ENCODE assay signal across 1 cellular context in the genomic region with DNA sequence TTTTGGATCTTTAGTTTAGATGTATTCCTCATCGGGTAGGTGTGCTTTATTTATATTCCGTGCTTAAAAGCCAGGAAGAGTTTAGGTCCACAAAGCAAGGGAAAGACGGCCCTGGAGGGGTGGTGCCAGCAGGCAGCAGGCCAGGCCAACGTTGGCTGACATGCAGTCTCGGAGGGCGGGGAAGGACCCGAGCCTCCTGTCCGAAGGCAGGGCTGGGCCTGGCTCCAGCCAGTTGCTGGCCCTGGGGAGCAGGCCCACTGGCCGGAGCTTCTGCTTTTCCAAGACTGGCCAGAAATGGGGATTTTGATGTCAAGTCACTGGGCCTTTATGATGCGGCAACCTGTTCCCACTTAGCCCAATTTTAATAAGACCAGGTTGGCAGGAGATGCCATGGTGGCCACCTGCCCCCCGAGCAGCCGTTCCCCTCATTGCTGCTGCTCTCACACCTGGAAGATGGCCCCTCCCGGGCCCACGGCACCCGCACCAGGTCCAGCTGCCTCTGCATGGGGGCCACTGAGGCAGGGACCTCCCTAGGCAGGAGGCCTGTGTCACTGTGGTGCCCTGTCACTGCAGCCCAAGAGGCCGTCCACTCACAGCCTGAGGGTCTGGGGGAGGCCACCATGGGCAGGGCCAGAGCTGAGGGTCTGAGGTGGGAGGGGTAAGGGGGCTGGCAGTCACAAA.
A peak's percentile ranks its signal among the peaks of the same experiment; 100 is the strongest.
TF ChIP-seq lines count a peak whose summit lies in the region.

No MANE protein-coding gene starts in this region.

TF ChIP-seq in HepG2, 621 proteins besides CTCF, POLR2A, EP300 and RAD21:
- TF ChIP-seq ZSCAN22 (CRISPR knock-in tag; IDR thresholded peaks at IDR 0.05) (no peak), ZNF501 (CRISPR knock-in tag; IDR thresholded peaks at IDR 0.05) (0 out of 2 replicates have a peak, but pooled peaks have one; percentile 24), ZNF382 (CRISPR knock-in tag; IDR thresholded peaks at IDR 0.05; ENCODE audit: borderline replicate concordance) (no peak), ZNF34 (CRISPR knock-in tag; IDR thresholded peaks at IDR 0.05; ENCODE audit: borderline replicate concordance) (no peak)
- TF ChIP-seq, protein P1, sequence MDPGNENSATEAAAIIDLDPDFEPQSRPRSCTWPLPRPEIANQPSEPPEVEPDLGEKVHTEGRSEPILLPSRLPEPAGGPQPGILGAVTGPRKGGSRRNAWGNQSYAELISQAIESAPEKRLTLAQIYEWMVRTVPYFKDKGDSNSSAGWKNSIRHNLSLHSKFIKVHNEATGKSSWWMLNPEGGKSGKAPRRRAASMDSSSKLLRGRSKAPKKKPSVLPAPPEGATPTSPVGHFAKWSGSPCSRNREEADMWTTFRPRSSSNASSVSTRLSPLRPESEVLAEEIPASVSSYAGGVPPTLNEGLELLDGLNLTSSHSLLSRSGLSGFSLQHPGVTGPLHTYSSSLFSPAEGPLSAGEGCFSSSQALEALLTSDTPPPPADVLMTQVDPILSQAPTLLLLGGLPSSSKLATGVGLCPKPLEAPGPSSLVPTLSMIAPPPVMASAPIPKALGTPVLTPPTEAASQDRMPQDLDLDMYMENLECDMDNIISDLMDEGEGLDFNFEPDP (CRISPR knock-in tag; conservative IDR thresholded peaks at IDR 0.05) = no peak
- TF ChIP-seq, protein P2, sequence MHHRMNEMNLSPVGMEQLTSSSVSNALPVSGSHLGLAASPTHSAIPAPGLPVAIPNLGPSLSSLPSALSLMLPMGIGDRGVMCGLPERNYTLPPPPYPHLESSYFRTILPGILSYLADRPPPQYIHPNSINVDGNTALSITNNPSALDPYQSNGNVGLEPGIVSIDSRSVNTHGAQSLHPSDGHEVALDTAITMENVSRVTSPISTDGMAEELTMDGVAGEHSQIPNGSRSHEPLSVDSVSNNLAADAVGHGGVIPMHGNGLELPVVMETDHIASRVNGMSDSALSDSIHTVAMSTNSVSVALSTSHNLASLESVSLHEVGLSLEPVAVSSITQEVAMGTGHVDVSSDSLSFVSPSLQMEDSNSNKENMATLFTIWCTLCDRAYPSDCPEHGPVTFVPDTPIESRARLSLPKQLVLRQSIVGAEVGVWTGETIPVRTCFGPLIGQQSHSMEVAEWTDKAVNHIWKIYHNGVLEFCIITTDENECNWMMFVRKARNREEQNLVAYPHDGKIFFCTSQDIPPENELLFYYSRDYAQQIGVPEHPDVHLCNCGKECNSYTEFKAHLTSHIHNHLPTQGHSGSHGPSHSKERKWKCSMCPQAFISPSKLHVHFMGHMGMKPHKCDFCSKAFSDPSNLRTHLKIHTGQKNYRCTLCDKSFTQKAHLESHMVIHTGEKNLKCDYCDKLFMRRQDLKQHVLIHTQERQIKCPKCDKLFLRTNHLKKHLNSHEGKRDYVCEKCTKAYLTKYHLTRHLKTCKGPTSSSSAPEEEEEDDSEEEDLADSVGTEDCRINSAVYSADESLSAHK (CRISPR knock-in tag; IDR thresholded peaks at IDR 0.05; ENCODE audit: borderline replicate concordance) = no peak
- TF ChIP-seq, protein P3, sequence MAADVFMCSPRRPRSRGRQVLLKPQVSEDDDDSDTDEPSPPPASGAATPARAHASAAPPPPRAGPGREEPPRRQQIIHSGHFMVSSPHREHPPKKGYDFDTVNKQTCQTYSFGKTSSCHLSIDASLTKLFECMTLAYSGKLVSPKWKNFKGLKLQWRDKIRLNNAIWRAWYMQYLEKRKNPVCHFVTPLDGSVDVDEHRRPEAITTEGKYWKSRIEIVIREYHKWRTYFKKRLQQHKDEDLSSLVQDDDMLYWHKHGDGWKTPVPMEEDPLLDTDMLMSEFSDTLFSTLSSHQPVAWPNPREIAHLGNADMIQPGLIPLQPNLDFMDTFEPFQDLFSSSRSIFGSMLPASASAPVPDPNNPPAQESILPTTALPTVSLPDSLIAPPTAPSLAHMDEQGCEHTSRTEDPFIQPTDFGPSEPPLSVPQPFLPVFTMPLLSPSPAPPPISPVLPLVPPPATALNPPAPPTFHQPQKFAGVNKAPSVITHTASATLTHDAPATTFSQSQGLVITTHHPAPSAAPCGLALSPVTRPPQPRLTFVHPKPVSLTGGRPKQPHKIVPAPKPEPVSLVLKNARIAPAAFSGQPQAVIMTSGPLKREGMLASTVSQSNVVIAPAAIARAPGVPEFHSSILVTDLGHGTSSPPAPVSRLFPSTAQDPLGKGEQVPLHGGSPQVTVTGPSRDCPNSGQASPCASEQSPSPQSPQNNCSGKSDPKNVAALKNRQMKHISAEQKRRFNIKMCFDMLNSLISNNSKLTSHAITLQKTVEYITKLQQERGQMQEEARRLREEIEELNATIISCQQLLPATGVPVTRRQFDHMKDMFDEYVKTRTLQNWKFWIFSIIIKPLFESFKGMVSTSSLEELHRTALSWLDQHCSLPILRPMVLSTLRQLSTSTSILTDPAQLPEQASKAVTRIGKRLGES (CRISPR knock-in tag; IDR thresholded peaks at IDR 0.05; ENCODE audit: borderline replicate concordance) = no peak
- TF ChIP-seq, protein P4, sequence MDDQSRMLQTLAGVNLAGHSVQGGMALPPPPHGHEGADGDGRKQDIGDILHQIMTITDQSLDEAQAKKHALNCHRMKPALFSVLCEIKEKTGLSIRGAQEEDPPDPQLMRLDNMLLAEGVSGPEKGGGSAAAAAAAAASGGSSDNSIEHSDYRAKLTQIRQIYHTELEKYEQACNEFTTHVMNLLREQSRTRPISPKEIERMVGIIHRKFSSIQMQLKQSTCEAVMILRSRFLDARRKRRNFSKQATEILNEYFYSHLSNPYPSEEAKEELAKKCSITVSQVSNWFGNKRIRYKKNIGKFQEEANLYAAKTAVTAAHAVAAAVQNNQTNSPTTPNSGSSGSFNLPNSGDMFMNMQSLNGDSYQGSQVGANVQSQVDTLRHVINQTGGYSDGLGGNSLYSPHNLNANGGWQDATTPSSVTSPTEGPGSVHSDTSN (CRISPR knock-in tag; IDR thresholded peaks at IDR 0.05; ENCODE audit: borderline replicate concordance) = no peak
